In the genomic region with DNA sequence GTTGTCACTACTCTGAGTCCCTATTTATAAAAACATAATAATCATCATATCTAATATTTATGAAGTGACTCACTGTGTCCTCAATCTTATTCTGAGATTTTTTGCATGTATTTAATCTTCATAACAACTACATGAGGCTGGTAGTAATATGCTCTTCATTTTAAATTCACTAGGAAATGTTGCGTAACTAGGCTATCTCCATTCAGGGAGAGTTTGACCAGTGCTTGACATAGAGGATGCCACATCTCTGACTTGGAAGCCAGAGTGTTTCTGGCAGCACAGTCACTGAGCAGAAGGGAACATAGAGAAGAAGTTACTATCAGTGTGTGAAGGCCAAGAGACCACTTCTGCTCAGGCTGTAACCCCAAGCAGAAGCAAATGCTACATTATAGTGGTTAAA, we compare ENCODE assay signal across 1 cellular context.
TF ChIP-seq lines count a peak whose summit lies in the region.

No MANE protein-coding gene starts in this region.

TF ChIP-seq in IMR-90, 13 proteins besides CTCF, POLR2A, EP300 and RAD21 (continued from another document):
- no peak for TF ChIP-seq FOS (IDR thresholded peaks at IDR 0.05; ENCODE audit: low read depth, low read length)
